25 cellular contexts compared by ENCODE assay signal in the genomic region with DNA sequence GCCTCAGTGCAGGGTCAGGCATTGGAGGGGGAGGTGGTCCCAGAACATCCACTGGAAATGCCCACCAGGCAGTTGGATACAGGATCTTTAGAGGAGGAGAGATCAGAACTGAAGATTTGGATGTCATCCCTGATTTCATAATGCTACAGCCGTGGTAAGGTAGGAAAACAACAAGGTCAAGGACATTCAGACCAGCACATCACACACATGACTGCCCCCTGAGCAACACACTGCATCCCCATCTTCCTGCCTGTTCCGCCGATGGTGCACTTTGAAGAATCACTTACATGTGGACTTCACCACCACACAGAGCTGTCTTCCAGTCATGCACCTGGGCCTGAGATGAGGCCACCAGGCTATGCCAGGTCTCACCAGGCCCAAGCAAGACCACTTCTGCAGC. TPM values are rescaled to one million over a fixed set of nuclear protein-coding genes. Genes with fewer than 3 reads are reported as not detected.
"Had no signal": no experiment of that assay in that cellular context is flagged by ENCODE, and none has a peak within 500 bp of the region (broad histone marks: within the 10 kb centered on the region; RNA-seq: fewer than 3 reads in every experiment).

No MANE protein-coding gene starts in this region.

- H3K36me3 ChIP-seq: lower lobe of right lung, transverse colon had no signal

- DNase-seq: activated CD4-positive, alpha-beta memory T cell treated with anti-CD3 and anti-CD28 coated beads for 36 hours; activated CD4-positive, alpha-beta T cell treated with anti-CD3 and anti-CD28 coated beads for 4 hours; activated CD4-positive, CD25-positive, alpha-beta regulatory T cell; activated effector memory CD4-positive, alpha-beta T cell treated with Interleukin-2 at 50 U/mL for 16 hours; activated naive CD4-positive, alpha-beta T cell treated with anti-CD3 and anti-CD28 coated beads, Interleukin-2, amount 10 ng/mL, durations not matched to agents 7 days and 5 days; activated naive CD8-positive, alpha-beta T cell treated with anti-CD3 and anti-CD28 coated beads, Interleukin-2, amount 50 U/mL, for 24 hours; activated T-cell treated with anti-CD3 and anti-CD28 coated beads, Interleukin-2, amount 50 U/mL, for 72 hours; anterior cingulate cortex; body of pancreas; dermis blood vessel endothelial cell; effector memory CD4-positive, alpha-beta T cell; head of caudate nucleus; hypothalamus; lower lobe of right lung; mesendoderm; naive B cell; retina; stimulated activated CD4-positive, alpha-beta T cell treated with anti-CD3 and anti-CD28 coated beads, Interleukin-1b, Interleukin-23, amount 100 ng/mL, for 48 hours; transverse colon had no signal

- H3K9me3 ChIP-seq: body of pancreas, esophagus muscularis mucosa, lower lobe of right lung, mucosa of descending colon, transverse colon had no signal

- H3K27ac ChIP-seq: body of pancreas, lower lobe of right lung, skin epidermis had no signal

- H3K4me3 ChIP-seq: body of pancreas, esophagus muscularis mucosa, lower lobe of right lung, mucosa of descending colon, skin epidermis, transverse colon had no signal

- ATAC-seq: activated naive CD8-positive, alpha-beta T cell treated with anti-CD3 and anti-CD28 coated beads, Interleukin-2, amount 50 U/mL, for 24 hours; activated T-cell treated with anti-CD3 and anti-CD28 coated beads, Interleukin-2, amount 50 U/mL, for 72 hours; body of pancreas; lower lobe of right lung; mucosa of descending colon had no signal

- FAIRE-seq: frontal cortex, islet of Langerhans, urothelium cell line had no signal

- H3K27me3 ChIP-seq: body of pancreas, esophagus muscularis mucosa, transverse colon had no signal

RNA-seq across cellular contexts. Expression of a gene that starts 16.7 kb away (rescaled TPM):
- total RNA-seq: activated CD4-positive, alpha-beta memory T cell treated with anti-CD3 and anti-CD28 coated beads for 36 hours had no signal
